1 cellular context compared by ENCODE assay signal in the genomic region with DNA sequence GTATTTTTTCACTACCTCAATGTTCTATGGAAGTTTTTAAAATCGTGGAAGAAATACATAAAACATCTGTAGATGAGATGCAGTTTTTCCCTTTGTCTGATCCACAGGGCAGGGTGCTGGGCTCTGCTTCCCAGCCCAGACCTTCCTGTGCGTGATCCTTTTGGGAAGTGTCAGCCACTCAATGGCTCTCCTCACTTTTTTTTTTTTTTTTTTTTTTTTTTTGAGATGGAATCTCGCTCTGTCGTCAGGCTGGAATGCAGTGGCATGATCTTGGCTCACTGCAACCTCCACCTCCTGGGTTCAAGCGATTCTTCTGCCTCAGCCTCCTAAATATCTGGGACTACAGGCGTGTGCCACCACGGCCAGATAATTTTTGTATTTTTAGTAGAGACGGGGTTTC.
TF ChIP-seq lines count a peak whose summit lies in the region.

No MANE protein-coding gene starts in this region.

TF ChIP-seq in HepG2, 621 proteins besides CTCF, POLR2A, EP300 and RAD21:
- no peak for TF ChIP-seq ZNF274 (CRISPR knock-in tag; IDR thresholded peaks at IDR 0.05)
- peak; percentile 62 for TF ChIP-seq ZBTB38 (CRISPR knock-in tag; IDR thresholded peaks at IDR 0.05)
- no peak for TF ChIP-seq ZNF564 (CRISPR knock-in tag; IDR thresholded peaks at IDR 0.05)
- TF ChIP-seq, protein P1, sequence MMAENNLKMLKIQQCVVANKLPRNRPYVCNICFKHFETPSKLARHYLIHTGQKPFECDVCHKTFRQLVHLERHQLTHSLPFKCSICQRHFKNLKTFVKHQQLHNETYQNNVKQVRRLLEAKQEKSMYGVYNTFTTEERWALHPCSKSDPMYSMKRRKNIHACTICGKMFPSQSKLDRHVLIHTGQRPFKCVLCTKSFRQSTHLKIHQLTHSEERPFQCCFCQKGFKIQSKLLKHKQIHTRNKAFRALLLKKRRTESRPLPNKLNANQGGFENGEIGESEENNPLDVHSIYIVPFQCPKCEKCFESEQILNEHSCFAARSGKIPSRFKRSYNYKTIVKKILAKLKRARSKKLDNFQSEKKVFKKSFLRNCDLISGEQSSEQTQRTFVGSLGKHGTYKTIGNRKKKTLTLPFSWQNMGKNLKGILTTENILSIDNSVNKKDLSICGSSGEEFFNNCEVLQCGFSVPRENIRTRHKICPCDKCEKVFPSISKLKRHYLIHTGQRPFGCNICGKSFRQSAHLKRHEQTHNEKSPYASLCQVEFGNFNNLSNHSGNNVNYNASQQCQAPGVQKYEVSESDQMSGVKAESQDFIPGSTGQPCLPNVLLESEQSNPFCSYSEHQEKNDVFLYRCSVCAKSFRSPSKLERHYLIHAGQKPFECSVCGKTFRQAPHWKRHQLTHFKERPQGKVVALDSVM (CRISPR knock-in tag; IDR thresholded peaks at IDR 0.05): peak; percentile 49; the same call in 1 of the 2 replicates
- no peak for TF ChIP-seq HNF4G (IDR thresholded peaks at IDR 0.05; ENCODE audit: borderline replicate concordance, low read depth, low read length)
- no peak for TF ChIP-seq HNF4G (CRISPR knock-in tag; IDR thresholded peaks at IDR 0.05; ENCODE audit: borderline replicate concordance, low read depth)
- TF ChIP-seq, protein P2, sequence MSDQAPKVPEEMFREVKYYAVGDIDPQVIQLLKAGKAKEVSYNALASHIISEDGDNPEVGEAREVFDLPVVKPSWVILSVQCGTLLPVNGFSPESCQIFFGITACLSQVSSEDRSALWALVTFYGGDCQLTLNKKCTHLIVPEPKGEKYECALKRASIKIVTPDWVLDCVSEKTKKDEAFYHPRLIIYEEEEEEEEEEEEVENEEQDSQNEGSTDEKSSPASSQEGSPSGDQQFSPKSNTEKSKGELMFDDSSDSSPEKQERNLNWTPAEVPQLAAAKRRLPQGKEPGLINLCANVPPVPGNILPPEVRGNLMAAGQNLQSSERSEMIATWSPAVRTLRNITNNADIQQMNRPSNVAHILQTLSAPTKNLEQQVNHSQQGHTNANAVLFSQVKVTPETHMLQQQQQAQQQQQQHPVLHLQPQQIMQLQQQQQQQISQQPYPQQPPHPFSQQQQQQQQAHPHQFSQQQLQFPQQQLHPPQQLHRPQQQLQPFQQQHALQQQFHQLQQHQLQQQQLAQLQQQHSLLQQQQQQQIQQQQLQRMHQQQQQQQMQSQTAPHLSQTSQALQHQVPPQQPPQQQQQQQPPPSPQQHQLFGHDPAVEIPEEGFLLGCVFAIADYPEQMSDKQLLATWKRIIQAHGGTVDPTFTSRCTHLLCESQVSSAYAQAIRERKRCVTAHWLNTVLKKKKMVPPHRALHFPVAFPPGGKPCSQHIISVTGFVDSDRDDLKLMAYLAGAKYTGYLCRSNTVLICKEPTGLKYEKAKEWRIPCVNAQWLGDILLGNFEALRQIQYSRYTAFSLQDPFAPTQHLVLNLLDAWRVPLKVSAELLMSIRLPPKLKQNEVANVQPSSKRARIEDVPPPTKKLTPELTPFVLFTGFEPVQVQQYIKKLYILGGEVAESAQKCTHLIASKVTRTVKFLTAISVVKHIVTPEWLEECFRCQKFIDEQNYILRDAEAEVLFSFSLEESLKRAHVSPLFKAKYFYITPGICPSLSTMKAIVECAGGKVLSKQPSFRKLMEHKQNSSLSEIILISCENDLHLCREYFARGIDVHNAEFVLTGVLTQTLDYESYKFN (CRISPR knock-in tag; conservative IDR thresholded peaks at IDR 0.05): no peak
- TF ChIP-seq ASH2L (IDR thresholded peaks at IDR 0.05; ENCODE audit: insufficient read length, low read depth, low read length): no peak
- TF ChIP-seq ZNF850 (CRISPR knock-in tag; conservative IDR thresholded peaks at IDR 0.05): no peak
- TF ChIP-seq ZNF335 (CRISPR knock-in tag; IDR thresholded peaks at IDR 0.05): no peak
- TF ChIP-seq, protein P3, sequence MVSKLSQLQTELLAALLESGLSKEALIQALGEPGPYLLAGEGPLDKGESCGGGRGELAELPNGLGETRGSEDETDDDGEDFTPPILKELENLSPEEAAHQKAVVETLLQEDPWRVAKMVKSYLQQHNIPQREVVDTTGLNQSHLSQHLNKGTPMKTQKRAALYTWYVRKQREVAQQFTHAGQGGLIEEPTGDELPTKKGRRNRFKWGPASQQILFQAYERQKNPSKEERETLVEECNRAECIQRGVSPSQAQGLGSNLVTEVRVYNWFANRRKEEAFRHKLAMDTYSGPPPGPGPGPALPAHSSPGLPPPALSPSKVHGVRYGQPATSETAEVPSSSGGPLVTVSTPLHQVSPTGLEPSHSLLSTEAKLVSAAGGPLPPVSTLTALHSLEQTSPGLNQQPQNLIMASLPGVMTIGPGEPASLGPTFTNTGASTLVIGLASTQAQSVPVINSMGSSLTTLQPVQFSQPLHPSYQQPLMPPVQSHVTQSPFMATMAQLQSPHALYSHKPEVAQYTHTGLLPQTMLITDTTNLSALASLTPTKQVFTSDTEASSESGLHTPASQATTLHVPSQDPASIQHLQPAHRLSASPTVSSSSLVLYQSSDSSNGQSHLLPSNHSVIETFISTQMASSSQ (IDR thresholded peaks at IDR 0.05; ENCODE audit: low read depth): no peak
- TF ChIP-seq, protein P3 (CRISPR knock-in tag; IDR thresholded peaks at IDR 0.05; ENCODE audit: borderline replicate concordance): no peak
- TF ChIP-seq, protein P4, sequence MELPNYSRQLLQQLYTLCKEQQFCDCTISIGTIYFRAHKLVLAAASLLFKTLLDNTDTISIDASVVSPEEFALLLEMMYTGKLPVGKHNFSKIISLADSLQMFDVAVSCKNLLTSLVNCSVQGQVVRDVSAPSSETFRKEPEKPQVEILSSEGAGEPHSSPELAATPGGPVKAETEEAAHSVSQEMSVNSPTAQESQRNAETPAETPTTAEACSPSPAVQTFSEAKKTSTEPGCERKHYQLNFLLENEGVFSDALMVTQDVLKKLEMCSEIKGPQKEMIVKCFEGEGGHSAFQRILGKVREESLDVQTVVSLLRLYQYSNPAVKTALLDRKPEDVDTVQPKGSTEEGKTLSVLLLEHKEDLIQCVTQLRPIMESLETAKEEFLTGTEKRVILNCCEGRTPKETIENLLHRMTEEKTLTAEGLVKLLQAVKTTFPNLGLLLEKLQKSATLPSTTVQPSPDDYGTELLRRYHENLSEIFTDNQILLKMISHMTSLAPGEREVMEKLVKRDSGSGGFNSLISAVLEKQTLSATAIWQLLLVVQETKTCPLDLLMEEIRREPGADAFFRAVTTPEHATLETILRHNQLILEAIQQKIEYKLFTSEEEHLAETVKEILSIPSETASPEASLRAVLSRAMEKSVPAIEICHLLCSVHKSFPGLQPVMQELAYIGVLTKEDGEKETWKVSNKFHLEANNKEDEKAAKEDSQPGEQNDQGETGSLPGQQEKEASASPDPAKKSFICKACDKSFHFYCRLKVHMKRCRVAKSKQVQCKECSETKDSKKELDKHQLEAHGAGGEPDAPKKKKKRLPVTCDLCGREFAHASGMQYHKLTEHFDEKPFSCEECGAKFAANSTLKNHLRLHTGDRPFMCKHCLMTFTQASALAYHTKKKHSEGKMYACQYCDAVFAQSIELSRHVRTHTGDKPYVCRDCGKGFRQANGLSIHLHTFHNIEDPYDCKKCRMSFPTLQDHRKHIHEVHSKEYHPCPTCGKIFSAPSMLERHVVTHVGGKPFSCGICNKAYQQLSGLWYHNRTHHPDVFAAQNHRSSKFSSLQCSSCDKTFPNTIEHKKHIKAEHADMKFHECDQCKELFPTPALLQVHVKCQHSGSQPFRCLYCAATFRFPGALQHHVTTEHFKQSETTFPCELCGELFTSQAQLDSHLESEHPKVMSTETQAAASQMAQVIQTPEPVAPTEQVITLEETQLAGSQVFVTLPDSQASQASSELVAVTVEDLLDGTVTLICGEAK (IDR thresholded peaks at IDR 0.05): no peak
- TF ChIP-seq, protein P4 (CRISPR knock-in tag; IDR thresholded peaks at IDR 0.05): no peak
- TF ChIP-seq FOSL1 (CRISPR knock-in tag; IDR thresholded peaks at IDR 0.05; ENCODE audit: borderline replicate concordance): no peak
- TF ChIP-seq, protein P5, sequence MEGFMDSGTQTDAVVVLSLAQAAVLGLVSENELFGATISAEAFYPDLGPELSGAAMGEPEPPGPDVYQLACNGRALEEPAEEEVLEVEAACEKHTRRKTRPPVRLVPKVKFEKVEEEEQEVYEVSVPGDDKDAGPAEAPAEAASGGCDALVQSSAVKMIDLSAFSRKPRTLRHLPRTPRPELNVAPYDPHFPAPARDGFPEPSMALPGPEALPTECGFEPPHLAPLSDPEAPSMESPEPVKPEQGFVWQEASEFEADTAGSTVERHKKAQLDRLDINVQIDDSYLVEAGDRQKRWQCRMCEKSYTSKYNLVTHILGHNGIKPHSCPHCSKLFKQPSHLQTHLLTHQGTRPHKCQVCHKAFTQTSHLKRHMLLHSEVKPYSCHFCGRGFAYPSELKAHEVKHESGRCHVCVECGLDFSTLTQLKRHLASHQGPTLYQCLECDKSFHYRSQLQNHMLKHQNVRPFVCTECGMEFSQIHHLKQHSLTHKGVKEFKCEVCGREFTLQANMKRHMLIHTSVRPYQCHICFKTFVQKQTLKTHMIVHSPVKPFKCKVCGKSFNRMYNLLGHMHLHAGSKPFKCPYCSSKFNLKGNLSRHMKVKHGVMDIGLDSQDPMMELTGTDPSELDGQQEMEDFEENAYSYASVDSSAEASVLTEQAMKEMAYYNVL (CRISPR knock-in tag; IDR thresholded peaks at IDR 0.05; ENCODE audit: borderline replicate concordance): no peak
- TF ChIP-seq ZBTB20 (CRISPR knock-in tag; IDR thresholded peaks at IDR 0.05; ENCODE audit: borderline replicate concordance, low read depth): no peak
- TF ChIP-seq, protein P6, sequence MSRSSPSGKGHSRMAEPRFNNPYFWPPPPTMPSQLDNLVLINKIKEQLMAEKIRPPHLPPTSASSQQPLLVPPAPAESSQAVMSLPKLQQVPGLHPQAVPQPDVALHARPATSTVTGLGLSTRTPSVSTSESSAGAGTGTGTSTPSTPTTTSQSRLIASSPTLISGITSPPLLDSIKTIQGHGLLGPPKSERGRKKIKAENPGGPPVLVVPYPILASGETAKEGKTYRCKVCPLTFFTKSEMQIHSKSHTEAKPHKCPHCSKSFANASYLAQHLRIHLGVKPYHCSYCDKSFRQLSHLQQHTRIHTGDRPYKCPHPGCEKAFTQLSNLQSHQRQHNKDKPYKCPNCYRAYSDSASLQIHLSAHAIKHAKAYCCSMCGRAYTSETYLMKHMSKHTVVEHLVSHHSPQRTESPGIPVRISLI (CRISPR knock-in tag; IDR thresholded peaks at IDR 0.05; ENCODE audit: borderline replicate concordance): peak; percentile 37; the same call in 1 of the 2 replicates
- TF ChIP-seq SIX1 (CRISPR knock-in tag; IDR thresholded peaks at IDR 0.05; ENCODE audit: borderline replicate concordance): no peak
- no peak for TF ChIP-seq BRCA1 (CRISPR knock-in tag; IDR thresholded peaks at IDR 0.05)
- TF ChIP-seq, protein P7, sequence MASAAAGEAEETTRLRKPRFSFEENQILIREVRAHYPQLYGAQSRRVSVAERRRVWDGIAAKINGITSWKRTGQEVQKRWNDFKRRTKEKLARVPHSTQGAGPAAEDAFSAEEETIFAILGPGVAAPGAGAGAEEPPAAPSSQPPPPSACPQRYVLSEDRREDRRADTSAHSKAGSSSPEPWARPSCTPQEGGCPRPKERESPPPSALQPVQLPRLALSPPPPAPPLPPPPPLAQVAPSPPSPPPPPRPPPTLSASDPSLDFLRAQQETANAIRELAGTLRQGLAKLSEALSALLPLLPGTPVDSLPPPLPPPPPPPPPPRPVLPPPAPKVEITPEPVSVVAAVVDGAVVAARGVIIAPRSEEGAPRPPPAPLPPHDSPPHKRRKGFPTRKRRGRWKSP (CRISPR knock-in tag; IDR thresholded peaks at IDR 0.05): no peak
- TF ChIP-seq ZNF264 (CRISPR knock-in tag; IDR thresholded peaks at IDR 0.05): no peak
- no peak for TF ChIP-seq SATB2 (CRISPR knock-in tag; IDR thresholded peaks at IDR 0.05)
- TF ChIP-seq NCOR1 (IDR thresholded peaks at IDR 0.05; ENCODE audit: borderline replicate concordance, low read length): no peak
- TF ChIP-seq HNRNPH1 (optimal IDR thresholded peaks at IDR 0.05; ENCODE audit: low read depth, low read length): no peak
- TF ChIP-seq, protein P8, sequence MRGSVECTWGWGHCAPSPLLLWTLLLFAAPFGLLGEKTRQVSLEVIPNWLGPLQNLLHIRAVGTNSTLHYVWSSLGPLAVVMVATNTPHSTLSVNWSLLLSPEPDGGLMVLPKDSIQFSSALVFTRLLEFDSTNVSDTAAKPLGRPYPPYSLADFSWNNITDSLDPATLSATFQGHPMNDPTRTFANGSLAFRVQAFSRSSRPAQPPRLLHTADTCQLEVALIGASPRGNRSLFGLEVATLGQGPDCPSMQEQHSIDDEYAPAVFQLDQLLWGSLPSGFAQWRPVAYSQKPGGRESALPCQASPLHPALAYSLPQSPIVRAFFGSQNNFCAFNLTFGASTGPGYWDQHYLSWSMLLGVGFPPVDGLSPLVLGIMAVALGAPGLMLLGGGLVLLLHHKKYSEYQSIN (CRISPR knock-in tag; IDR thresholded peaks at IDR 0.05; ENCODE audit: borderline replicate concordance): no peak
TF ChIP-seq in HepG2: peak in this region for 3.
